In genomic region chr5:138339086-138339456, GRCh38 we compare ENCODE assay signal across 8 cellular contexts. TPM values are rescaled to one million over a fixed set of nuclear protein-coding genes. Genes with fewer than 3 reads are reported as not detected.
DNase-seq lines count a peak whose midpoint lies in the region; ATAC-seq and TF ChIP-seq lines count a peak whose summit lies in the region.

No MANE protein-coding gene starts in this region.

- DNase-seq in AG04449 (ENCODE audit: low read depth, low spot score) (no peak), brain microvascular endothelial cell (no peak), lower lobe of right lung (no peak), upper lobe of left lung (peak in 1 of 2 donors; percentile 31), T-helper 9 cell (no peak), RKO (ENCODE audit: low spot score) (no peak), SKM-1 treated with dmso at 0.1 percent for 144 hours (lab: John Stamatoyannopoulos, UW; ENCODE audit: unreplicated experiment) (no peak)

- H3K9ac ChIP-seq in HUES48 (ENCODE audit: low read depth, low read length) = peak overlapping the region; percentile 100

- POLR2A ChIA-PET in AG04449 (lab: Yijun Ruan, JAX) = interaction anchor here (0.5 to 3.7 kb wide), 3 partner anchors 12 to 857 kb away, joined by 3 to 121 read pairs (median 3); partner anchors contain the start of gene KDM3B

- CTCF ChIA-PET in AG04449 (lab: Yijun Ruan, JAX) = interaction anchor here (0.7 to 16.0 kb wide), 3 partner anchors 13 to 158 kb away, joined by 4 to 267 read pairs (median 4); partner anchors contain the start of gene KDM3B

- H3K27ac ChIP-seq in HUES48 (ENCODE audit: low read depth, low read length) = peak overlapping the region; percentile 100
- no peak overlapping the region for H3K27ac ChIP-seq in brain microvascular endothelial cell
- H3K27ac ChIP-seq in lower lobe of right lung = peak overlapping the region; percentile 99
- H3K27ac ChIP-seq in upper lobe of left lung = peak overlapping the region; percentile 92 to 97 (median 94)

- H3K4me1 ChIP-seq in HUES48 (ENCODE audit: control insufficient read depth, insufficient read depth, low read length) = peaks cover 14% of the 10 kb centered on the region
- H3K4me1 ChIP-seq in lower lobe of right lung = peaks cover 17% of the 10 kb centered on the region
- peaks cover 14 to 42% (median 16%) of the 10 kb centered on the region in 4 donors for H3K4me1 ChIP-seq in upper lobe of left lung

- peaks cover 33% of the 10 kb centered on the region for H3K36me3 ChIP-seq in HUES48 (ENCODE audit: control insufficient read depth, insufficient read depth, low read length)
- H3K36me3 ChIP-seq in brain microvascular endothelial cell (replicated peaks) = peaks cover 11% of the 10 kb centered on the region
- peaks cover 31% of the 10 kb centered on the region for H3K36me3 ChIP-seq in lower lobe of right lung
- peaks cover 0 to 26% (median 18%) of the 10 kb centered on the region in 4 donors for H3K36me3 ChIP-seq in upper lobe of left lung

- TF ChIP-seq POLR2A in upper lobe of left lung (IDR thresholded peaks at IDR 0.05) = no peak

- no peak for TF ChIP-seq EP300 in upper lobe of left lung (IDR thresholded peaks at IDR 0.05)

- intact Hi-C loops in lower lobe of right lung (cut with DNase I) = no loop called here

- WGBS in upper lobe of left lung, 2 donors = 8 to 13% methylated on average over 8 of the region's 8 CpGs

- H3K4me3 ChIP-seq in AG04449 (ENCODE audit: low read depth, low read length) = peak overlapping the region; percentile 80
- H3K4me3 ChIP-seq in HUES48 (ENCODE audit: low read depth, low read length) = peak overlapping the region; percentile 89
- H3K4me3 ChIP-seq in brain microvascular endothelial cell (ENCODE audit: low read depth, low read length) = peak overlapping the region; percentile 83
- peak overlapping the region; percentile 89 for H3K4me3 ChIP-seq in lower lobe of right lung
- peak overlapping the region; percentile 54 to 87 (median 82) for H3K4me3 ChIP-seq in upper lobe of left lung

- ATAC-seq in lower lobe of right lung (no peak), upper lobe of left lung (ENCODE audit: low FRiP score in 2 of 2) (no peak)

- in situ Hi-C loops in brain microvascular endothelial cell (cut with HindIII; ENCODE audit: low pct_ligation_motif_present, low sequenced_read_pairs) = no loop called here

- TF ChIP-seq CTCF in AG04449 (IDR thresholded peaks at IDR 0.05; ENCODE audit: insufficient read depth, low read length, missing control alignments) = no peak
- TF ChIP-seq CTCF in brain microvascular endothelial cell (IDR thresholded peaks at IDR 0.05; ENCODE audit: low read depth, low read length, missing control alignments) = no peak
- no peak for TF ChIP-seq CTCF in lower lobe of right lung (IDR thresholded peaks at IDR 0.05)
- no peak for TF ChIP-seq CTCF in upper lobe of left lung (IDR thresholded peaks at IDR 0.05)

- no peaks in the 10 kb centered on the region for H3K9me3 ChIP-seq in HUES48 (ENCODE audit: control insufficient read depth, insufficient read depth, low read length)
- H3K9me3 ChIP-seq in lower lobe of right lung = no peaks in the 10 kb centered on the region
- no peaks in the 10 kb centered on the region for H3K9me3 ChIP-seq in upper lobe of left lung

- H3K27me3 ChIP-seq in HUES48 (ENCODE audit: control insufficient read depth, insufficient read depth, low read length) = no peaks in the 10 kb centered on the region
- no peaks in the 10 kb centered on the region for H3K27me3 ChIP-seq in brain microvascular endothelial cell (replicated peaks)
- no peaks in the 10 kb centered on the region for H3K27me3 ChIP-seq in lower lobe of right lung (ENCODE audit: low read depth)
- no peaks in the 10 kb centered on the region for H3K27me3 ChIP-seq in upper lobe of left lung

RNA-seq across cellular contexts. Expression of gene FAM53C, which starts 1.0 kb away (rescaled TPM):
- 23.3 TPM for total RNA-seq in lower lobe of right lung
- total RNA-seq in upper lobe of left lung = 10 to 100 TPM; 15.8 to 71.2 (median 21.9) TPM

RNA-seq across cellular contexts. Expression of gene CDC25C, which starts 7.5 kb away (rescaled TPM):
- 0.47 TPM for total RNA-seq in lower lobe of right lung
- total RNA-seq in upper lobe of left lung = under 1 TPM in 4 of 6 donors, not detected in 2; 0.37 to 0.67 (median 0.54) TPM

RNA-seq across cellular contexts. Expression of gene KDM3B, which starts 13.4 kb away (rescaled TPM):
- total RNA-seq in lower lobe of right lung (67.1 TPM), upper lobe of left lung (100 to 1,000 TPM in 1 of 6 donors, 10 to 100 TPM in 5; 54.8 to 110 (median 56.8) TPM)
